ENCODE assay signal across 26 cellular contexts in the genomic region with DNA sequence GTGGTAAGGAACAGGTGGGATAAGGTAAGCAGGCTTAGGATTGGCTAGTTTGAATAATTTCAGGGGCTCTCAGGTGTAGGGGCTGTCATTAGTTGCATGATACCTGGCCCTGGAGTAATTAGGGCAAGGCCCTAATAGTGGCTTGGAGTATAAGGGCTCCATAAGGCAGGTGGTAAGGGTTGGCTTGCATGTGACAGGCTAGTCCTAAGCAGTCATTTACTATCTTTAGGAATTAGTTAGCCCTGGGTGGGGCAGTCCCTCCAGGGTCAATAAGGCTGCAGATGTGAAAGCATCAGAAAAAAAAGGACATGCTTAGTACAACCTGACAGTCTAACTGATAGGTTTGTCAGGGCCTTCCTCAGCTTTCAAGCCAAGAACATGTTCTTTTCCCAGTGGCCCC. TPM values are rescaled to one million over a fixed set of nuclear protein-coding genes. Genes with fewer than 3 reads are reported as not detected.
"Had no signal": no experiment of that assay in that cellular context is flagged by ENCODE, and none has a peak within 500 bp of the region (broad histone marks: within the 10 kb centered on the region; RNA-seq: fewer than 3 reads in every experiment).

No MANE protein-coding gene starts in this region.

- H3K27ac Mint-ChIP-seq: activated CD8-positive, alpha-beta T cell treated with anti-CD3 and anti-CD28 coated beads, Interleukin-2, amount 10 ng/mL, durations not matched to agents 7 days and 5 days; activated naive CD4-positive, alpha-beta T cell treated with anti-CD3 and anti-CD28 coated beads, Interleukin-2, amount 50 U/mL, for 72 hours; activated naive CD8-positive, alpha-beta T cell treated with anti-CD3 and anti-CD28 coated beads, Interleukin-2, amount 50 U/mL, for 24 hours; activated T-helper 1 cell treated with anti-CD3 and anti-CD28 coated beads, Interleukin-12 subunit alpha, Interleukin-12 subunit beta, Interleukin-2, Interleukin-4 antibody, amounts not matched to agents 30 ng/mL and 10 ng/mL and 1 ng/mL, durations not matched to agents 14 hours and 24 hours and 36 hours; T-helper 17 cell; WTC11 had no signal

- H3K9me3 Mint-ChIP-seq: activated naive CD4-positive, alpha-beta T cell treated with anti-CD3 and anti-CD28 coated beads, Interleukin-2, amount 50 U/mL, for 72 hours; activated T-helper 1 cell treated with anti-CD3 and anti-CD28 coated beads, Interleukin-12 subunit alpha, Interleukin-12 subunit beta, Interleukin-2, Interleukin-4 antibody, amounts not matched to agents 30 ng/mL and 10 ng/mL and 1 ng/mL, durations not matched to agents 14 hours and 24 hours and 36 hours had no signal

- ATAC-seq: activated CD8-positive, alpha-beta T cell treated with anti-CD3 and anti-CD28 coated beads, Interleukin-2, amount 10 ng/mL, durations not matched to agents 7 days and 5 days; activated naive CD4-positive, alpha-beta T cell treated with anti-CD3 and anti-CD28 coated beads, Interleukin-2, amount 50 U/mL, for 72 hours; activated naive CD8-positive, alpha-beta T cell treated with anti-CD3 and anti-CD28 coated beads, Interleukin-2, amount 50 U/mL, for 24 hours; body of pancreas; T-helper 17 cell; WTC11 had no signal

- H3K27me3 Mint-ChIP-seq: activated naive CD8-positive, alpha-beta T cell treated with anti-CD3 and anti-CD28 coated beads, Interleukin-2, amount 50 U/mL, for 24 hours; T-helper 17 cell had no signal

- H3K4me1 Mint-ChIP-seq: T-helper 17 cell had no signal

- DNase-seq: activated CD4-positive, alpha-beta T cell treated with anti-CD3 and anti-CD28 coated beads for 48 hours; activated CD4-positive, alpha-beta T cell treated with anti-CD3 and anti-CD28 coated beads, Interleukin-2, amount 50 U/mL, for 4 hours; activated CD4-positive, CD25-positive, alpha-beta regulatory T cell treated with anti-CD3 and anti-CD28 coated beads, Interleukin-2, amount 50 U/mL, for 72 hours; activated CD8-positive, alpha-beta memory T cell treated with anti-CD3 and anti-CD28 coated beads, Interleukin-2, amount 50 U/mL, for 48 hours; activated CD8-positive, alpha-beta T cell treated with anti-CD3 and anti-CD28 coated beads, Interleukin-2, amount 10 ng/mL, durations not matched to agents 7 days and 5 days; activated effector memory CD4-positive, alpha-beta T cell treated with anti-CD3 and anti-CD28 coated beads, Interleukin-2, amount 50 U/mL, for 16 hours; activated naive CD4-positive, alpha-beta T cell treated with Interleukin-2 at 50 U/mL for 16 hours; activated naive CD8-positive, alpha-beta T cell treated with anti-CD3 and anti-CD28 coated beads, Interleukin-2, amount 50 U/mL, for 24 hours; activated T-cell treated with anti-CD3 and anti-CD28 coated beads, Interleukin-2, amount 50 U/mL, for 1 hour; amniotic stem cell; body of pancreas; KG1; MM.1S; NCI-H1105 treated with DMSO at 0.1 percent for 48 hours; NCI-H1436 treated with DMSO at 0.1 percent for 48 hours; NCI-H187; NCI-H2081; NCI-H510A treated with DMSO at 0.1 percent for 48 hours; PC-9; SIG-M5; T-helper 17 cell; T-helper 9 cell had no signal

- H3K4me3 Mint-ChIP-seq: activated CD8-positive, alpha-beta T cell treated with anti-CD3 and anti-CD28 coated beads, Interleukin-2, amount 10 ng/mL, durations not matched to agents 7 days and 5 days; activated naive CD8-positive, alpha-beta T cell treated with anti-CD3 and anti-CD28 coated beads, Interleukin-2, amount 50 U/mL, for 24 hours; activated T-helper 1 cell treated with anti-CD3 and anti-CD28 coated beads, Interleukin-12 subunit alpha, Interleukin-12 subunit beta, Interleukin-2, Interleukin-4 antibody, amounts not matched to agents 30 ng/mL and 10 ng/mL and 1 ng/mL, durations not matched to agents 14 hours and 24 hours and 36 hours; T-helper 17 cell; WTC11 had no signal

- H3K36me3 Mint-ChIP-seq: activated naive CD4-positive, alpha-beta T cell treated with anti-CD3 and anti-CD28 coated beads, Interleukin-2, amount 50 U/mL, for 72 hours; WTC11 had no signal

- H3K4me3 ChIP-seq: ascending aorta, body of pancreas, PC-9 had no signal

RNA-seq across cellular contexts. Expression of a gene that starts 7.8 kb away (rescaled TPM):
- total RNA-seq: activated CD8-positive, alpha-beta T cell treated with anti-CD3 and anti-CD28 coated beads, Interleukin-2, amount 10 ng/mL, durations not matched to agents 7 days and 5 days; activated naive CD4-positive, alpha-beta T cell treated with anti-CD3 and anti-CD28 coated beads, Interleukin-2, amount 50 U/mL, for 72 hours; activated T-helper 1 cell treated with anti-CD3 and anti-CD28 coated beads, Interleukin-12 subunit alpha, Interleukin-12 subunit beta, Interleukin-2, Interleukin-4 antibody, amounts not matched to agents 30 ng/mL and 10 ng/mL and 1 ng/mL, durations not matched to agents 14 hours and 24 hours and 36 hours; ascending aorta; body of pancreas; PC-9; T-helper 17 cell; WTC11 had no signal
